In the genomic region with DNA sequence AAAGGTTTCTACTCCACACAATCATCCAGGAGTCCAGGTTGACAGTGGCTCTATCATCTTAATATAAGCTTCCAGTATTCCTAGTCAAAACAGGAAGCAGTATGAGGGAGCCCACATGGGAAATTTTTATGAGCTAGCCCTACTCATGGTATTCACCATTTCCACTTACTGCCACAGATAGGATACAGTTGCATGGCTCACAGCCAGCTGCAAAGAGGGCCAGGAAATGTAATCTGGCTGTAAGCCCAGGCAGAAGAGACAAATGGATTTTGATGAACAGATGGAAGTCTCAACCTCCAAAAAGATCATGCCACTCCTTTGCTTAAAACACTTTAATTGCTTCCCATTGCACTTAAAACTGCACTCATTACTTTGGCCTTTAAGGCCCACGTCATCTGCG, we compare ENCODE assay signal across 10 cellular contexts.
DNase-seq lines count a peak whose midpoint lies in the region; ATAC-seq and TF ChIP-seq lines count a peak whose summit lies in the region.
"Had no signal": no experiment of that assay in that cellular context is flagged by ENCODE, and none has a peak within 500 bp of the region (broad histone marks: within the 10 kb centered on the region; RNA-seq: fewer than 3 reads in every experiment).

No MANE protein-coding gene starts in this region.

- no peak overlapping the region for H2BK5ac ChIP-seq in neuronal stem cell (ENCODE audit: low read length)

- intact Hi-C loops in testis (cut with DNase I; ENCODE audit: low total_unique reads) (no loop called here), spleen (cut with DNase I; ENCODE audit: low total_unique reads) (no loop called here)

- H3K9ac ChIP-seq in neuronal stem cell (ENCODE audit: low read depth, low read length, poor library complexity) = no peak overlapping the region

- no peak for ATAC-seq in HG02970 (IDR thresholded peaks at IDR 0.05; ENCODE audit: low FRiP score, unreplicated experiment)
- ATAC-seq: A549 had no signal

- no peaks in the 10 kb centered on the region for H3K9me3 ChIP-seq in testis
- H3K9me3 ChIP-seq in neuronal stem cell (replicated peaks in 1 of 2; ENCODE audit: control insufficient read depth in 2 of 2, insufficient read depth in 1 of 2, low read depth in 1 of 2, low read length in 2 of 2) = no peaks in the 10 kb centered on the region
- no peaks in the 10 kb centered on the region for H3K9me3 ChIP-seq in spleen
- H3K9me3 ChIP-seq: A549 had no signal

- H3K4me3 ChIP-seq in fibroblast of pulmonary artery (replicated peaks; ENCODE audit: low read depth, low read length) (no peak overlapping the region), testis (no peak overlapping the region), neuronal stem cell (ENCODE audit: low read length in 2 of 2) (no peak overlapping the region), spleen (no peak overlapping the region)
- H3K4me3 ChIP-seq: A549 had no signal

- H2BK12ac ChIP-seq in neuronal stem cell (ENCODE audit: low read length) = no peak overlapping the region

- H2AFZ ChIP-seq in neuronal stem cell (ENCODE audit: low read length) = no peak overlapping the region

- TF ChIP-seq CTCF in fibroblast of pulmonary artery (IDR thresholded peaks at IDR 0.05; ENCODE audit: low read length, missing control alignments) = no peak
- TF ChIP-seq CTCF in testis (IDR thresholded peaks at IDR 0.05) = no peak
- no peak for TF ChIP-seq CTCF in spleen (IDR thresholded peaks at IDR 0.05 in 8 of 11, conservative IDR thresholded peaks at IDR 0.05 in 3 of 11)

- no peak overlapping the region for H3K4ac ChIP-seq in neuronal stem cell (ENCODE audit: low read length)

- WGBS in testis, 2 donors = 66 to 89% methylated on average over 2 of the region's 2 CpGs
- no CpG with 5 or more reads among the region's 2 CpGs for WGBS in neuronal stem cell (ENCODE audit: extremely low coverage in 2 of 2, insufficient read length in 2 of 2, insufficient replicate concordance in 1 of 2), 2 donors
- WGBS in spleen, 5 donors = 53 to 62% (median 57%) methylated on average over 2 of the region's 2 CpGs

- H4K91ac ChIP-seq in neuronal stem cell (ENCODE audit: low read depth, low read length, poor library complexity) = no peak overlapping the region

- no peak for TF ChIP-seq POLR2A in testis (IDR thresholded peaks at IDR 0.05)
- TF ChIP-seq POLR2A in spleen (IDR thresholded peaks at IDR 0.05) = no peak

- H2AK5ac ChIP-seq in neuronal stem cell (ENCODE audit: low read depth, low read length) = no peak overlapping the region

- no peak overlapping the region for H3K23ac ChIP-seq in neuronal stem cell (ENCODE audit: low read depth, low read length, poor library complexity)

- H3K14ac ChIP-seq in neuronal stem cell (ENCODE audit: low read length) = no peak overlapping the region

- no peak overlapping the region for H3K18ac ChIP-seq in neuronal stem cell (ENCODE audit: low read length)

- H3K27me3 ChIP-seq in testis (no peaks in the 10 kb centered on the region), neuronal stem cell (ENCODE audit: control insufficient read depth in 3 of 3, insufficient read depth in 3 of 3, low read depth in 1 of 3, low read length in 3 of 3) (no peaks in the 10 kb centered on the region), spleen (replicated peaks in 1 of 7) (peaks cover 0 to 4% (median 0%) of the 10 kb centered on the region in 7 donors)

- H3K27ac ChIP-seq in testis = no peak overlapping the region
- H3K27ac ChIP-seq in neuronal stem cell (replicated peaks; ENCODE audit: low read length) = no peak overlapping the region
- H3K27ac ChIP-seq in spleen = no peak overlapping the region
- H3K27ac ChIP-seq: A549, WERI-Rb-1 had no signal

- H4K8ac ChIP-seq in neuronal stem cell (ENCODE audit: low read depth, low read length) = no peak overlapping the region

- H3K36me3 ChIP-seq in testis (ENCODE audit: low read depth, missing control alignments) (no peaks in the 10 kb centered on the region), neuronal stem cell (replicated peaks in 1 of 2; ENCODE audit: control insufficient read depth in 2 of 2, insufficient read depth in 2 of 2, low read length in 2 of 2) (no peaks in the 10 kb centered on the region), spleen (no peaks in the 10 kb centered on the region)
- H3K36me3 ChIP-seq: WERI-Rb-1 had no signal

- no peaks in the 10 kb centered on the region for H3K79me1 ChIP-seq in neuronal stem cell (ENCODE audit: low read depth, low read length)

- no peak overlapping the region for H2BK120ac ChIP-seq in neuronal stem cell (ENCODE audit: low read depth, low read length)

- H3K4me1 ChIP-seq in testis (no peaks in the 10 kb centered on the region), neuronal stem cell (ENCODE audit: control insufficient read depth in 2 of 2, insufficient read depth in 1 of 2, low read depth in 1 of 2, low read length in 2 of 2) (no peaks in the 10 kb centered on the region), spleen (no peaks in the 10 kb centered on the region)
- H3K4me1 ChIP-seq: A549 had no signal

- H2BK15ac ChIP-seq in neuronal stem cell (ENCODE audit: low read length) = no peak overlapping the region

- no peak overlapping the region for H3K4me2 ChIP-seq in neuronal stem cell (ENCODE audit: insufficient read depth, low read length, poor library complexity, severe bottlenecking)
- H3K4me2 ChIP-seq: A549 had no signal

- DNase-seq in NCI-H2107 treated with DMSO at 0.1 percent for 48 hours (lab: John Stamatoyannopoulos, UW; ENCODE audit: unreplicated experiment) (peak; percentile 0), NCI-H2107 (lab: John Stamatoyannopoulos, UW) (no peak), SHP77 treated with DMSO at 0.1 percent for 48 hours (lab: John Stamatoyannopoulos, UW) (peak; percentile 21), fibroblast of pulmonary artery (ENCODE audit: low read depth) (peak; percentile 88), testis (peak; percentile 60), neuronal stem cell (ENCODE audit: low spot score) (no peak), spleen (no peak)
- DNase-seq: WERI-Rb-1 had no signal

Comparison
In these comparisons a context has a peak if more than half of its experiments do, and no peak if none do; other contexts are left out.
1. DNase-seq: peak in NCI-H2107 treated with DMSO at 0.1 percent for 48 hours (single experiment), SHP77 treated with DMSO at 0.1 percent for 48 hours (single experiment), fibroblast of pulmonary artery (single experiment) and testis (single experiment); none in NCI-H2107 (single experiment), neuronal stem cell (single experiment) and spleen (single experiment).